Comparison of ENCODE assay signal across 13 cellular contexts in genomic region chr2:66481100-66481549, GRCh38. TPM values are rescaled to one million over a fixed set of nuclear protein-coding genes. Genes with fewer than 3 reads are reported as not detected.
DNase-seq lines count a peak whose midpoint lies in the region; ATAC-seq and FAIRE-seq lines count a peak whose summit lies in the region.
"Had no signal": no experiment of that assay in that cellular context is flagged by ENCODE, and none has a peak within 500 bp of the region (broad histone marks: within the 10 kb centered on the region; RNA-seq: fewer than 3 reads in every experiment).

No MANE protein-coding gene starts in this region.

- no peaks in the 10 kb centered on the region for H3K9me3 Mint-ChIP-seq in activated naive CD4-positive, alpha-beta T cell treated with anti-CD3 and anti-CD28 coated beads, Interleukin-2, amount 10 ng/mL, durations not matched to agents 7 days and 5 days
- no peaks in the 10 kb centered on the region for H3K9me3 Mint-ChIP-seq in activated naive CD8-positive, alpha-beta T cell treated with anti-CD3 and anti-CD28 coated beads for 36 hours
- peaks cover 0 to 4% of the 10 kb centered on the region in 2 donors for H3K9me3 Mint-ChIP-seq in stimulated activated naive B cell treated with anti-CD40 and anti-IgM and Interleukin-4, amounts not matched to agents 10 μg/mL and 1 μg/mL and 100 μg/mL, for 72 hours
- H3K9me3 Mint-ChIP-seq: activated T-cell treated with anti-CD3 and anti-CD28 coated beads, Interleukin-2, amount 50 U/mL, for 4 hours; natural killer cell treated with Interleukin-12 subunit alpha and Interleukin-12 subunit beta and Interleukin-15 and Interleukin-18, amount 100 ng/mL, for 72 hours had no signal

- CTCF ChIA-PET in activated naive CD4-positive, alpha-beta T cell treated with anti-CD3 and anti-CD28 coated beads, Interleukin-2, amount 10 ng/mL, durations not matched to agents 7 days and 5 days (lab: Charles Lee) = no interaction called here

- no peak for ATAC-seq in stimulated activated naive B cell treated with anti-CD40 and anti-IgM and Interleukin-4, amounts not matched to agents 10 μg/mL and 1 μg/mL and 100 μg/mL, for 72 hours (replicated peaks)
- ATAC-seq: activated T-cell treated with anti-CD3 and anti-CD28 coated beads, Interleukin-2, amount 50 U/mL, for 4 hours; esophagus mucosa; HCT116; natural killer cell treated with Interleukin-12 subunit alpha and Interleukin-12 subunit beta and Interleukin-15 and Interleukin-18, amount 100 ng/mL, for 72 hours had no signal

- no peaks in the 10 kb centered on the region for H3K4me1 Mint-ChIP-seq in activated naive CD4-positive, alpha-beta T cell treated with anti-CD3 and anti-CD28 coated beads, Interleukin-2, amount 10 ng/mL, durations not matched to agents 7 days and 5 days
- no peaks in the 10 kb centered on the region for H3K4me1 Mint-ChIP-seq in activated naive CD8-positive, alpha-beta T cell treated with anti-CD3 and anti-CD28 coated beads for 36 hours
- peaks cover 0 to 4% of the 10 kb centered on the region in 2 donors for H3K4me1 Mint-ChIP-seq in stimulated activated naive B cell treated with anti-CD40 and anti-IgM and Interleukin-4, amounts not matched to agents 10 μg/mL and 1 μg/mL and 100 μg/mL, for 72 hours

- H3K27me3 Mint-ChIP-seq in activated naive CD4-positive, alpha-beta T cell treated with anti-CD3 and anti-CD28 coated beads, Interleukin-2, amount 10 ng/mL, durations not matched to agents 7 days and 5 days = no peaks in the 10 kb centered on the region
- H3K27me3 Mint-ChIP-seq in activated naive CD8-positive, alpha-beta T cell treated with anti-CD3 and anti-CD28 coated beads for 36 hours = no peaks in the 10 kb centered on the region
- H3K27me3 Mint-ChIP-seq in stimulated activated naive B cell treated with anti-CD40 and anti-IgM and Interleukin-4, amounts not matched to agents 10 μg/mL and 1 μg/mL and 100 μg/mL, for 72 hours = peaks cover 0 to 4% of the 10 kb centered on the region in 2 donors

- FAIRE-seq in urothelium cell line (lab: Jason Lieb, UNC) = no peak

- H3K4me3 Mint-ChIP-seq in activated naive CD4-positive, alpha-beta T cell treated with anti-CD3 and anti-CD28 coated beads, Interleukin-2, amount 10 ng/mL, durations not matched to agents 7 days and 5 days = no peak overlapping the region
- no peak overlapping the region for H3K4me3 Mint-ChIP-seq in activated naive CD8-positive, alpha-beta T cell treated with anti-CD3 and anti-CD28 coated beads for 36 hours
- H3K4me3 Mint-ChIP-seq in stimulated activated naive B cell treated with anti-CD40 and anti-IgM and Interleukin-4, amounts not matched to agents 10 μg/mL and 1 μg/mL and 100 μg/mL, for 72 hours = no peak overlapping the region
- H3K4me3 Mint-ChIP-seq: activated T-cell treated with anti-CD3 and anti-CD28 coated beads, Interleukin-2, amount 50 U/mL, for 4 hours; natural killer cell treated with Interleukin-12 subunit alpha and Interleukin-12 subunit beta and Interleukin-15 and Interleukin-18, amount 100 ng/mL, for 72 hours had no signal

- DNase-seq in SIG-M5 treated with dmso at 0.1 percent for 504 hours (lab: John Stamatoyannopoulos, UW; ENCODE audit: unreplicated experiment) = peak; percentile 21
- no peak for DNase-seq in SIG-M5 (lab: John Stamatoyannopoulos, UW)
- DNase-seq in amniotic epithelial cell (ENCODE audit: low read depth) = peak; percentile 94
- peak; percentile 67 for DNase-seq in iris pigment epithelial cell (ENCODE audit: low read depth)
- peak; percentile 8 for DNase-seq in urothelium cell line (ENCODE audit: low spot score)
- no peak for DNase-seq in activated naive CD4-positive, alpha-beta T cell treated with anti-CD3 and anti-CD28 coated beads, Interleukin-2, amount 10 ng/mL, durations not matched to agents 7 days and 5 days
- DNase-seq in activated naive CD8-positive, alpha-beta T cell treated with anti-CD3 and anti-CD28 coated beads for 36 hours = no peak
- DNase-seq in stimulated activated naive B cell treated with anti-CD40 and anti-IgM and Interleukin-4, amounts not matched to agents 10 μg/mL and 1 μg/mL and 100 μg/mL, for 72 hours = no peak
- DNase-seq: ACHN; activated T-cell treated with anti-CD3 and anti-CD28 coated beads, Interleukin-2, amount 50 U/mL, for 4 hours had no signal

- H3K36me3 Mint-ChIP-seq in activated naive CD4-positive, alpha-beta T cell treated with anti-CD3 and anti-CD28 coated beads, Interleukin-2, amount 10 ng/mL, durations not matched to agents 7 days and 5 days = no peaks in the 10 kb centered on the region
- H3K36me3 Mint-ChIP-seq in activated naive CD8-positive, alpha-beta T cell treated with anti-CD3 and anti-CD28 coated beads for 36 hours = no peaks in the 10 kb centered on the region
- no peaks in the 10 kb centered on the region for H3K36me3 Mint-ChIP-seq in stimulated activated naive B cell treated with anti-CD40 and anti-IgM and Interleukin-4, amounts not matched to agents 10 μg/mL and 1 μg/mL and 100 μg/mL, for 72 hours
- H3K36me3 Mint-ChIP-seq: natural killer cell treated with Interleukin-12 subunit alpha and Interleukin-12 subunit beta and Interleukin-15 and Interleukin-18, amount 100 ng/mL, for 72 hours had no signal

- H3K27ac Mint-ChIP-seq in activated naive CD4-positive, alpha-beta T cell treated with anti-CD3 and anti-CD28 coated beads, Interleukin-2, amount 10 ng/mL, durations not matched to agents 7 days and 5 days = no peak overlapping the region
- no peak overlapping the region for H3K27ac Mint-ChIP-seq in activated naive CD8-positive, alpha-beta T cell treated with anti-CD3 and anti-CD28 coated beads for 36 hours
- H3K27ac Mint-ChIP-seq in stimulated activated naive B cell treated with anti-CD40 and anti-IgM and Interleukin-4, amounts not matched to agents 10 μg/mL and 1 μg/mL and 100 μg/mL, for 72 hours = no peak overlapping the region
- H3K27ac Mint-ChIP-seq: natural killer cell treated with Interleukin-12 subunit alpha and Interleukin-12 subunit beta and Interleukin-15 and Interleukin-18, amount 100 ng/mL, for 72 hours had no signal

RNA-seq across cellular contexts. Expression of gene MEIS1, which starts 46.2 kb away (rescaled TPM):
- total RNA-seq in activated naive CD8-positive, alpha-beta T cell treated with anti-CD3 and anti-CD28 coated beads for 36 hours = not detected

Comparison
In these comparisons a context has a peak if more than half of its experiments do, and no peak if none do; other contexts are left out.
1. DNase-seq: peak in SIG-M5 treated with dmso at 0.1 percent for 504 hours (single experiment), amniotic epithelial cell (single experiment), iris pigment epithelial cell (single experiment) and urothelium cell line (single experiment); none in SIG-M5 (single experiment), activated naive CD4-positive, alpha-beta T cell treated with anti-CD3 and anti-CD28 coated beads, Interleukin-2, amount 10 ng/mL, durations not matched to agents 7 days and 5 days (single experiment), activated naive CD8-positive, alpha-beta T cell treated with anti-CD3 and anti-CD28 coated beads for 36 hours (single experiment) and stimulated activated naive B cell treated with anti-CD40 and anti-IgM and Interleukin-4, amounts not matched to agents 10 μg/mL and 1 μg/mL and 100 μg/mL, for 72 hours (single experiment).